In genomic region chr6:42692151-42692911, GRCh38 we compare ENCODE assay signal across 1 cellular context.
TF ChIP-seq lines count a peak whose summit lies in the region.

No MANE protein-coding gene starts in this region.

TF ChIP-seq in GM23338, 12 proteins besides CTCF, POLR2A, EP300 and RAD21 (continued from another document):
- TF ChIP-seq, protein P1, sequence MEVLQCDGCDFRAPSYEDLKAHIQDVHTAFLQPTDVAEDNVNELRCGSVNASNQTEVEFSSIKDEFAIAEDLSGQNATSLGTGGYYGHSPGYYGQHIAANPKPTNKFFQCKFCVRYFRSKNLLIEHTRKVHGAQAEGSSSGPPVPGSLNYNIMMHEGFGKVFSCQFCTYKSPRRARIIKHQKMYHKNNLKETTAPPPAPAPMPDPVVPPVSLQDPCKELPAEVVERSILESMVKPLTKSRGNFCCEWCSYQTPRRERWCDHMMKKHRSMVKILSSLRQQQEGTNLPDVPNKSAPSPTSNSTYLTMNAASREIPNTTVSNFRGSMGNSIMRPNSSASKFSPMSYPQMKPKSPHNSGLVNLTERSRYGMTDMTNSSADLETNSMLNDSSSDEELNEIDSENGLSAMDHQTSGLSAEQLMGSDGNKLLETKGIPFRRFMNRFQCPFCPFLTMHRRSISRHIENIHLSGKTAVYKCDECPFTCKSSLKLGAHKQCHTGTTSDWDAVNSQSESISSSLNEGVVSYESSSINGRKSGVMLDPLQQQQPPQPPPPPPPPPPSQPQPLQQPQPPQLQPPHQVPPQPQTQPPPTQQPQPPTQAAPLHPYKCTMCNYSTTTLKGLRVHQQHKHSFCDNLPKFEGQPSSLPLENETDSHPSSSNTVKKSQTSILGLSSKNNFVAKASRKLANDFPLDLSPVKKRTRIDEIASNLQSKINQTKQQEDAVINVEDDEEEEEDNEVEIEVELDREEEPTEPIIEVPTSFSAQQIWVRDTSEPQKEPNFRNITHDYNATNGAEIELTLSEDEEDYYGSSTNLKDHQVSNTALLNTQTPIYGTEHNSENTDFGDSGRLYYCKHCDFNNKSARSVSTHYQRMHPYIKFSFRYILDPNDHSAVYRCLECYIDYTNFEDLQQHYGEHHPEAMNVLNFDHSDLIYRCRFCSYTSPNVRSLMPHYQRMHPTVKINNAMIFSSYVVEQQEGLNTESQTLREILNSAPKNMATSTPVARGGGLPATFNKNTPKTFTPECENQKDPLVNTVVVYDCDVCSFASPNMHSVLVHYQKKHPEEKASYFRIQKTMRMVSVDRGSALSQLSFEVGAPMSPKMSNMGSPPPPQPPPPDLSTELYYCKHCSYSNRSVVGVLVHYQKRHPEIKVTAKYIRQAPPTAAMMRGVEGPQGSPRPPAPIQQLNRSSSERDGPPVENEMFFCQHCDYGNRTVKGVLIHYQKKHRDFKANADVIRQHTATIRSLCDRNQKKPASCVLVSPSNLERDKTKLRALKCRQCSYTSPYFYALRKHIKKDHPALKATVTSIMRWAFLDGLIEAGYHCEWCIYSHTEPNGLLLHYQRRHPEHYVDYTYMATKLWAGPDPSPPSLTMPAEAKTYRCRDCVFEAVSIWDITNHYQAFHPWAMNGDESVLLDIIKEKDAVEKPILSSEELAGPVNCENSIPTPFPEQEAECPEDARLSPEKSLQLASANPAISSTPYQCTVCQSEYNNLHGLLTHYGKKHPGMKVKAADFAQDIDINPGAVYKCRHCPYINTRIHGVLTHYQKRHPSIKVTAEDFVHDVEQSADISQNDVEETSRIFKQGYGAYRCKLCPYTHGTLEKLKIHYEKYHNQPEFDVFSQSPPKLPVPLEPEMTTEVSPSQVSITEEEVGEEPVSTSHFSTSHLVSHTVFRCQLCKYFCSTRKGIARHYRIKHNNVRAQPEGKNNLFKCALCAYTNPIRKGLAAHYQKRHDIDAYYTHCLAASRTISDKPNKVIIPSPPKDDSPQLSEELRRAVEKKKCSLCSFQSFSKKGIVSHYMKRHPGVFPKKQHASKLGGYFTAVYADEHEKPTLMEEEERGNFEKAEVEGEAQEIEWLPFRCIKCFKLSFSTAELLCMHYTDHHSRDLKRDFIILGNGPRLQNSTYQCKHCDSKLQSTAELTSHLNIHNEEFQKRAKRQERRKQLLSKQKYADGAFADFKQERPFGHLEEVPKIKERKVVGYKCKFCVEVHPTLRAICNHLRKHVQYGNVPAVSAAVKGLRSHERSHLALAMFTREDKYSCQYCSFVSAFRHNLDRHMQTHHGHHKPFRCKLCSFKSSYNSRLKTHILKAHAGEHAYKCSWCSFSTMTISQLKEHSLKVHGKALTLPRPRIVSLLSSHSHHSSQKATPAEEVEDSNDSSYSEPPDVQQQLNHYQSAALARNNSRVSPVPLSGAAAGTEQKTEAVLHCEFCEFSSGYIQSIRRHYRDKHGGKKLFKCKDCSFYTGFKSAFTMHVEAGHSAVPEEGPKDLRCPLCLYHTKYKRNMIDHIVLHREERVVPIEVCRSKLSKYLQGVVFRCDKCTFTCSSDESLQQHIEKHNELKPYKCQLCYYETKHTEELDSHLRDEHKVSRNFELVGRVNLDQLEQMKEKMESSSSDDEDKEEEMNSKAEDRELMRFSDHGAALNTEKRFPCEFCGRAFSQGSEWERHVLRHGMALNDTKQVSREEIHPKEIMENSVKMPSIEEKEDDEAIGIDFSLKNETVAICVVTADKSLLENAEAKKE (CRISPR knock-in tag; IDR thresholded peaks at IDR 0.05) = no peak
- TF ChIP-seq STAT1 (IDR thresholded peaks at IDR 0.05; ENCODE audit: unreplicated experiment) (no peak), ETS1 (IDR thresholded peaks at IDR 0.05) (no peak), REST (IDR thresholded peaks at IDR 0.05; ENCODE audit: unreplicated experiment) (no peak), EZH2phosphoT487 (IDR thresholded peaks at IDR 0.05; ENCODE audit: unreplicated experiment) (no peak), EZH2 (IDR thresholded peaks at IDR 0.05; ENCODE audit: low read depth, unreplicated experiment) (no peak), NANOG (IDR thresholded peaks at IDR 0.05; ENCODE audit: borderline replicate concordance) (no peak), POLR2AphosphoS5 (IDR thresholded peaks at IDR 0.05; ENCODE audit: low read depth) (no peak)
TF ChIP-seq in GM23338: peak in this region for 0.
